19 cellular contexts compared by ENCODE assay signal in genomic region chr1:94958081-94958480, GRCh38. TPM values are rescaled to one million over a fixed set of nuclear protein-coding genes. Genes with fewer than 3 reads are reported as not detected.
DNase-seq lines count a peak whose midpoint lies in the region; ATAC-seq, FAIRE-seq and TF ChIP-seq lines count a peak whose summit lies in the region.
"Had no signal": no experiment of that assay in that cellular context is flagged by ENCODE, and none has a peak within 500 bp of the region (broad histone marks: within the 10 kb centered on the region; RNA-seq: fewer than 3 reads in every experiment).

No MANE protein-coding gene starts in this region.

- no peaks in the 10 kb centered on the region for H3K36me3 Mint-ChIP-seq in T-helper 17 cell (ENCODE audit: low read depth)
- H3K36me3 Mint-ChIP-seq in H9 (ENCODE audit: insufficient read depth in 1 of 3, low read depth in 3 of 3), result no peaks in the 10 kb centered on the region; a peak in 1 of 7 replicates

- H3K4ac ChIP-seq in H9 (ENCODE audit: low read depth, low read length), result no peak overlapping the region

- TF ChIP-seq CTCF in right lobe of liver (IDR thresholded peaks at IDR 0.05) (no peak), D721Med (IDR thresholded peaks at IDR 0.05; ENCODE audit: insufficient read depth, missing control alignments) (no peak), H9 (conservative IDR thresholded peaks at IDR 0.05) (no peak)

- no peak overlapping the region for H3K18ac ChIP-seq in H9 (ENCODE audit: insufficient read length, low read depth, low read length)

- WGBS in right lobe of liver (ENCODE audit: insufficient coverage, low coverage, low lambda C conversion rate, missing lambda C conversion rate), result 30% methylated on average over 1 of the region's 1 CpG
- no CpG with 5 or more reads among the region's 1 CpG for WGBS in H9 (ENCODE audit: extremely low coverage, insufficient read length, low lambda C conversion rate)

- no peaks in the 10 kb centered on the region for H3K23me2 ChIP-seq in H9 (ENCODE audit: insufficient read length, low read depth, low read length, poor library complexity, severe bottlenecking)

- H3K4me3 Mint-ChIP-seq in T-helper 17 cell (peak overlapping the region; percentile 0), H9 (no peak overlapping the region)
- H3K4me3 Mint-ChIP-seq: CD4-positive, alpha-beta memory T cell had no signal

- H4K8ac ChIP-seq in H9 (replicated peaks; ENCODE audit: insufficient read length, low read depth, low read length), result no peak overlapping the region

- H2BK20ac ChIP-seq in H9 (ENCODE audit: low read depth, low read length, poor library complexity, severe bottlenecking), result no peak overlapping the region

- H3K56ac ChIP-seq in H9 (ENCODE audit: insufficient read length, low read depth, low read length), result no peak overlapping the region

- H2BK12ac ChIP-seq in H9 (ENCODE audit: insufficient read length, low read depth, low read length), result no peak overlapping the region

- no peaks in the 10 kb centered on the region for H3K36me3 ChIP-seq in right lobe of liver
- H3K36me3 ChIP-seq: HAP-1 had no signal

- DNase-seq in T-helper 17 cell (no peak), left lobe of liver (ENCODE audit: low spot score) (no peak), right lobe of liver (no peak), D721Med (ENCODE audit: insufficient read length, low spot score) (no peak), NCI-H1092 treated with DMSO at 0.1 percent for 48 hours (lab: John Stamatoyannopoulos, UW) (no peak), H9 (no peak)
- DNase-seq: C1 segment of cervical spinal cord; CD4-positive, alpha-beta memory T cell; COR-L47; DMS 273 treated with DMSO at 0.1 percent for 48 hours; DMS79; EL; GDM1; GM23248 had no signal

- no peak overlapping the region for H2BK15ac ChIP-seq in H9 (ENCODE audit: low read depth, low read length)

- no peak overlapping the region for H2BK120ac ChIP-seq in H9 (ENCODE audit: low read depth, low read length, poor library complexity, severe bottlenecking)

- H4K20me1 ChIP-seq in H9 (ENCODE audit: control insufficient read depth, insufficient read depth, insufficient read length), result peaks cover 2% of the 10 kb centered on the region

- H3K27me3 Mint-ChIP-seq in T-helper 17 cell (peaks cover 6% of the 10 kb centered on the region), H9 (ENCODE audit: low read depth) (no peaks in the 10 kb centered on the region)
- H3K27me3 Mint-ChIP-seq: CD4-positive, alpha-beta memory T cell had no signal

- H3K27me3 ChIP-seq in right lobe of liver (no peaks in the 10 kb centered on the region), H9 (ENCODE audit: insufficient read depth, low read length) (no peaks in the 10 kb centered on the region)

- no peaks in the 10 kb centered on the region for H3K9me3 Mint-ChIP-seq in H9
- H3K9me3 Mint-ChIP-seq: CD4-positive, alpha-beta memory T cell had no signal

- H3K27ac ChIP-seq in right lobe of liver (peak overlapping the region in 1 of 3 donors; percentile 44), H9 (ENCODE audit: insufficient read length, low read depth, low read length) (no peak overlapping the region)
- H3K27ac ChIP-seq: GM23248 had no signal

- peaks cover 0 to 54% (median 12%) of the 10 kb centered on the region in 4 donors for H3K4me1 ChIP-seq in right lobe of liver
- H3K4me1 ChIP-seq in H9 (ENCODE audit: insufficient read depth, low read length), result peaks cover 3% of the 10 kb centered on the region; the same call in 1 of the 2 replicates

- ATAC-seq in T-helper 17 cell, result no peak
- peak; percentile 5 for ATAC-seq in left lobe of liver
- peak; percentile 1 to 65 (median 5) for ATAC-seq in right lobe of liver
- ATAC-seq in HG03175 (IDR thresholded peaks at IDR 0.05; ENCODE audit: unreplicated experiment), result no peak
- ATAC-seq: GM12878 had no signal

- TF ChIP-seq POLR2A in right lobe of liver (IDR thresholded peaks at IDR 0.05), result no peak

- H4K5ac ChIP-seq in H9 (ENCODE audit: insufficient read length, low read depth, low read length), result no peak overlapping the region

- H2AFZ ChIP-seq in H9 (ENCODE audit: low read length), result no peak overlapping the region
- H2AFZ ChIP-seq: GM23248 had no signal

- no peak overlapping the region for H3K4me3 ChIP-seq in right lobe of liver
- H3K4me3 ChIP-seq: GM12878, GM23248, HAP-1 had no signal

- no peak overlapping the region for H3K4me2 ChIP-seq in H9 (ENCODE audit: insufficient read depth, insufficient read length, low read length)

- no peak overlapping the region for H3T11ph ChIP-seq in H9 (ENCODE audit: low read length)

- H3K27ac Mint-ChIP-seq in T-helper 17 cell (no peak overlapping the region), H9 (no peak overlapping the region)
- H3K27ac Mint-ChIP-seq: CD4-positive, alpha-beta memory T cell had no signal

- no peak overlapping the region for H2BK5ac ChIP-seq in H9 (ENCODE audit: insufficient read length, low read length)

- H3K79me1 ChIP-seq in H9 (ENCODE audit: insufficient read depth, low read depth, low read length, poor library complexity, severe bottlenecking), result no peaks in the 10 kb centered on the region

- H3K23ac ChIP-seq in H9 (ENCODE audit: insufficient read length, low read depth, low read length), result no peak overlapping the region

- H3K14ac ChIP-seq in H9 (ENCODE audit: insufficient read depth, low read length), result no peak overlapping the region

- no peaks in the 10 kb centered on the region for H3K9me3 ChIP-seq in T-helper 17 cell (ENCODE audit: control insufficient read depth, low read length, poor library complexity, severe bottlenecking)
- H3K9me3 ChIP-seq in right lobe of liver, result no peaks in the 10 kb centered on the region
- H3K9me3 ChIP-seq in H9 (ENCODE audit: control insufficient read depth, low read depth, low read length), result no peaks in the 10 kb centered on the region
- H3K9me3 ChIP-seq: HAP-1 had no signal

- H3K79me2 ChIP-seq in H9 (ENCODE audit: insufficient read depth, low read length), result no peaks in the 10 kb centered on the region

- intact Hi-C loops in right lobe of liver (cut with DNase I), result no loop called here

- H3K9ac ChIP-seq in H9 (ENCODE audit: extremely low read depth, insufficient read length, low read length), result no peak overlapping the region
- H3K9ac ChIP-seq: GM23248 had no signal

- no peak for FAIRE-seq in D721Med (lab: Jason Lieb, UNC)
- FAIRE-seq: GM12878, GM19239, H1 had no signal

- no peak overlapping the region for H4K91ac ChIP-seq in H9 (ENCODE audit: insufficient read length, low read depth, low read length)

- peaks cover 6% of the 10 kb centered on the region for H3K4me1 Mint-ChIP-seq in T-helper 17 cell
- H3K4me1 Mint-ChIP-seq in H9, result peaks cover 14 to 16% of the 10 kb centered on the region in 2 experiments

- no peak overlapping the region for H2AK5ac ChIP-seq in H9 (ENCODE audit: insufficient read length, low read length)

RNA-seq across cellular contexts. Expression of gene CNN3, which starts 31.2 kb away (rescaled TPM):
- total RNA-seq in T-helper 17 cell (1 to 10 TPM in 1 of 2 donors, under 1 TPM in 1; 0.76 to 1.7 TPM), left lobe of liver (80.2 TPM), right lobe of liver (100 to 1,000 TPM in 2 of 6 experiments, 10 to 100 TPM in 4; 90.5 to 125 (median 99.3) TPM), H9 (2021) (265 and 279 TPM in 2 replicates)

Comparison
In these comparisons a context has a peak if more than half of its experiments do, and no peak if none do; other contexts are left out.
1. ATAC-seq: peak in left lobe of liver (single experiment) and right lobe of liver (4 of 4); none in T-helper 17 cell (single experiment) and HG03175 (single experiment).
2. RNA of gene CNN3, which starts 31.2 kb away (total RNA-seq): 265 to 279 TPM in H9, 90.5 to 125 TPM in right lobe of liver and 80.2 TPM in left lobe of liver (single experiment); 0.76 to 1.7 TPM in T-helper 17 cell; every median in the first group is over 10 times any median in the second.